8 cellular contexts compared by ENCODE assay signal in the genomic region with DNA sequence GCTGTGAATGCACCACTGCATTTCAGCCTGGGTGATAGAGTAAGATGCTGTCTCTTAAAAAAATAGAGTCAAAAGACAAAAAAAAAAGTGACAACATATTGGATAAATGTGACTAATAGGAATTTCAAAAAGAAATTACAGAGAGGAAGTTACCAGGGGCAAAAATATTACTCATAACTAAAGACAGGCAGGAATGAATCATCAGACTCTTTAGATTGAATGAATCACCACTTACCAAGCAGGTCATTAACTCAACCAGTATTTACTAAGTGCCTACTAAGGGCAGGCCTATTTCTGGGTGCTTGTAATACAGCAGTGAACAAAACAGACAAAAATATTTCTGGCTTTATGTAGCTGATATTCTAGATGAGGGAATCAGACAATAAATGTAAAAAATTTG.
A peak's percentile ranks its signal among the peaks of the same experiment; 100 is the strongest.
DNase-seq lines count a peak whose midpoint lies in the region; ATAC-seq, FAIRE-seq and TF ChIP-seq lines count a peak whose summit lies in the region.
"Not testable (repeated sequence)": the region's sequence is repeated elsewhere in the genome, so short reads cannot be mapped to it uniquely, and the experiment has no call there.

No MANE protein-coding gene starts in this region.

- H3K27ac Mint-ChIP-seq in CD4-positive, CD25-positive, alpha-beta regulatory T cell; HFFc6; activated CD8-positive, alpha-beta T cell treated with anti-CD3 and anti-CD28 coated beads for 36 hours; stimulated activated naive B cell treated with anti-CD40 and anti-IgM and Interleukin-4, amounts not matched to agents 10 μg/mL and 1 μg/mL and 100 μg/mL, for 72 hours: not testable (repeated sequence)

- H3K4me1 ChIP-seq in CD4-positive, CD25-positive, alpha-beta regulatory T cell (ENCODE audit: control insufficient read depth, insufficient read depth, low read length, poor library complexity, severe bottlenecking); PC-3 (ENCODE audit: insufficient read depth, low read length); endothelial cell of umbilical vein (ENCODE audit: control insufficient read depth, extremely low read depth, insufficient read depth, low read length): not testable (repeated sequence)

- not testable (repeated sequence) for H3K9me3 ChIP-seq in CD4-positive, CD25-positive, alpha-beta regulatory T cell (ENCODE audit: control insufficient read depth in 2 of 2, low read length in 2 of 2); PC-3 (ENCODE audit: low read length); endothelial cell of umbilical vein (replicated peaks; ENCODE audit: control insufficient read depth, insufficient read depth, low read length)

- H3K4me3 ChIP-seq in CD4-positive, CD25-positive, alpha-beta regulatory T cell (ENCODE audit: low read depth, low read length); PC-3 (ENCODE audit: low read length); endothelial cell of umbilical vein (replicated peaks in 1 of 3; ENCODE audit: insufficient read depth in 1 of 3, low read depth in 1 of 3, low read length in 3 of 3): not testable (repeated sequence)

- dilution Hi-C loops in endothelial cell of umbilical vein (cut with MboI; ENCODE audit: extremely low pct_ligation_motif_present, low sequenced_read_pairs) = not testable (repeated sequence)

- H3K27me3 Mint-ChIP-seq in CD4-positive, CD25-positive, alpha-beta regulatory T cell; HFFc6 (ENCODE audit: insufficient read depth); activated CD8-positive, alpha-beta T cell treated with anti-CD3 and anti-CD28 coated beads for 36 hours; stimulated activated naive B cell treated with anti-CD40 and anti-IgM and Interleukin-4, amounts not matched to agents 10 μg/mL and 1 μg/mL and 100 μg/mL, for 72 hours: not testable (repeated sequence)

- BruUV-seq in PC-3 (replicated peaks; lab: Mats Ljungman, UMichigan); endothelial cell of umbilical vein (replicated peaks; lab: Mats Ljungman, UMichigan): not testable (repeated sequence)

- H2AFZ ChIP-seq in PC-3 (ENCODE audit: low read length); endothelial cell of umbilical vein (ENCODE audit: low read depth, low read length): not testable (repeated sequence)

- not testable (repeated sequence) for H3K4me1 Mint-ChIP-seq in CD4-positive, CD25-positive, alpha-beta regulatory T cell; HFFc6 (ENCODE audit: low read depth); activated CD8-positive, alpha-beta T cell treated with anti-CD3 and anti-CD28 coated beads for 36 hours (ENCODE audit: low read depth); stimulated activated naive B cell treated with anti-CD40 and anti-IgM and Interleukin-4, amounts not matched to agents 10 μg/mL and 1 μg/mL and 100 μg/mL, for 72 hours

- intact Hi-C loops in PC-3 (cut with micrococcal nuclease); activated CD8-positive, alpha-beta T cell treated with anti-CD3 and anti-CD28 coated beads for 36 hours (cut with micrococcal nuclease); endothelial cell of umbilical vein (cut with micrococcal nuclease): not testable (repeated sequence)

- H3K9me1 ChIP-seq in endothelial cell of umbilical vein (replicated peaks; ENCODE audit: control insufficient read depth, extremely low read depth, insufficient read depth, low read length) = not testable (repeated sequence)

- not testable (repeated sequence) for H3F3A ChIP-seq in PC-3 (ENCODE audit: low read length, unreplicated experiment)

- not testable (repeated sequence) for H3K79me2 ChIP-seq in PC-3 (ENCODE audit: low read length); endothelial cell of umbilical vein (ENCODE audit: control insufficient read depth, insufficient read depth, low read length)

- FAIRE-seq in GM19239 (lab: Jason Lieb, UNC) (peak; percentile 26), endothelial cell of umbilical vein (lab: Jason Lieb, UNC) (peak; percentile 76)

- H3K27ac ChIP-seq in CD4-positive, CD25-positive, alpha-beta regulatory T cell (ENCODE audit: insufficient read depth, low read length, poor library complexity, severe bottlenecking); PC-3 (ENCODE audit: low read length); endothelial cell of umbilical vein (ENCODE audit: insufficient read depth, low read depth, low read length): not testable (repeated sequence)

- ATAC-seq in CD4-positive, CD25-positive, alpha-beta regulatory T cell (ENCODE audit: low read depth in 2 of 2) = peak; percentile 77 to 81
- ATAC-seq in HG03342 (IDR thresholded peaks at IDR 0.05; ENCODE audit: unreplicated experiment) = peak; percentile 73
- ATAC-seq in PC-3 = peak; percentile 85
- ATAC-seq in activated CD8-positive, alpha-beta T cell treated with anti-CD3 and anti-CD28 coated beads for 36 hours = peak; percentile 78
- ATAC-seq in stimulated activated naive B cell treated with anti-CD40 and anti-IgM and Interleukin-4, amounts not matched to agents 10 μg/mL and 1 μg/mL and 100 μg/mL, for 72 hours (replicated peaks) = peak; percentile 83 to 92

- H3K4me3 Mint-ChIP-seq in CD4-positive, CD25-positive, alpha-beta regulatory T cell; HFFc6; activated CD8-positive, alpha-beta T cell treated with anti-CD3 and anti-CD28 coated beads for 36 hours; stimulated activated naive B cell treated with anti-CD40 and anti-IgM and Interleukin-4, amounts not matched to agents 10 μg/mL and 1 μg/mL and 100 μg/mL, for 72 hours: not testable (repeated sequence)

- not testable (repeated sequence) for H3K4me2 ChIP-seq in PC-3 (ENCODE audit: low read length); endothelial cell of umbilical vein (ENCODE audit: insufficient read depth, low read length)

- not testable (repeated sequence) for DNase-seq in CD4-positive, CD25-positive, alpha-beta regulatory T cell; GM19239 (ENCODE audit: insufficient read length, low spot score); PC-3; activated CD8-positive, alpha-beta T cell treated with anti-CD3 and anti-CD28 coated beads for 36 hours; endothelial cell of umbilical vein (ENCODE audit: low read depth, low spot score); stimulated activated naive B cell treated with anti-CD40 and anti-IgM and Interleukin-4, amounts not matched to agents 10 μg/mL and 1 μg/mL and 100 μg/mL, for 72 hours
- peak; percentile 0 for DNase-seq in HFFc6

- H3K9me3 Mint-ChIP-seq in CD4-positive, CD25-positive, alpha-beta regulatory T cell; HFFc6; activated CD8-positive, alpha-beta T cell treated with anti-CD3 and anti-CD28 coated beads for 36 hours; stimulated activated naive B cell treated with anti-CD40 and anti-IgM and Interleukin-4, amounts not matched to agents 10 μg/mL and 1 μg/mL and 100 μg/mL, for 72 hours: not testable (repeated sequence)

- not testable (repeated sequence) for H3K9me2 ChIP-seq in PC-3 (replicated peaks; ENCODE audit: low read length)

- H3K9ac ChIP-seq in PC-3 (ENCODE audit: low read length); endothelial cell of umbilical vein (replicated peaks; ENCODE audit: extremely low read depth, insufficient read depth, low read length): not testable (repeated sequence)

- not testable (repeated sequence) for TF ChIP-seq POLR2A in endothelial cell of umbilical vein (IDR thresholded peaks at IDR 0.05; ENCODE audit: low read depth, low read length)

- H3K36me3 ChIP-seq in CD4-positive, CD25-positive, alpha-beta regulatory T cell (ENCODE audit: control insufficient read depth, insufficient read depth, low read length); PC-3 (ENCODE audit: low read depth, low read length); endothelial cell of umbilical vein (ENCODE audit: control insufficient read depth in 2 of 2, extremely low read depth in 1 of 2, insufficient read depth in 2 of 2, low read length in 2 of 2): not testable (repeated sequence)

- CTCF ChIA-PET in PC-3 (lab: Charles Lee); activated CD8-positive, alpha-beta T cell treated with anti-CD3 and anti-CD28 coated beads for 36 hours (lab: Charles Lee); endothelial cell of umbilical vein (lab: Charles Lee): not testable (repeated sequence)

- POLR2A ChIA-PET in PC-3 (lab: Charles Lee; ENCODE audit: unreplicated experiment); activated CD8-positive, alpha-beta T cell treated with anti-CD3 and anti-CD28 coated beads for 36 hours (lab: Charles Lee); endothelial cell of umbilical vein (lab: Charles Lee): not testable (repeated sequence)

- not testable (repeated sequence) for TF ChIP-seq CTCF in HFFc6 (IDR thresholded peaks at IDR 0.05); PC-3 (conservative IDR thresholded peaks at IDR 0.05; ENCODE audit: low read depth, low read length); activated CD8-positive, alpha-beta T cell treated with anti-CD3 and anti-CD28 coated beads for 36 hours (IDR thresholded peaks at IDR 0.05); endothelial cell of umbilical vein (IDR thresholded peaks at IDR 0.05; ENCODE audit: extremely low read depth in 1 of 2, insufficient read depth in 1 of 2, low read depth in 1 of 2, low read length in 2 of 2)

- not testable (repeated sequence) for H4K20me1 ChIP-seq in PC-3 (ENCODE audit: low read length); endothelial cell of umbilical vein (replicated peaks; ENCODE audit: control insufficient read depth, extremely low read depth, insufficient read depth, low read length)

- not testable (repeated sequence) for H3K27me3 ChIP-seq in CD4-positive, CD25-positive, alpha-beta regulatory T cell (ENCODE audit: control insufficient read depth, insufficient read depth, low read length); PC-3 (ENCODE audit: low read length); endothelial cell of umbilical vein (ENCODE audit: control insufficient read depth in 2 of 2, insufficient read depth in 2 of 2, low read length in 2 of 2)

- H3K36me3 Mint-ChIP-seq in CD4-positive, CD25-positive, alpha-beta regulatory T cell; HFFc6 (ENCODE audit: low read depth); activated CD8-positive, alpha-beta T cell treated with anti-CD3 and anti-CD28 coated beads for 36 hours (ENCODE audit: low read depth); stimulated activated naive B cell treated with anti-CD40 and anti-IgM and Interleukin-4, amounts not matched to agents 10 μg/mL and 1 μg/mL and 100 μg/mL, for 72 hours: not testable (repeated sequence)
